ENCODE assay signal across 1 cellular context in the genomic region with DNA sequence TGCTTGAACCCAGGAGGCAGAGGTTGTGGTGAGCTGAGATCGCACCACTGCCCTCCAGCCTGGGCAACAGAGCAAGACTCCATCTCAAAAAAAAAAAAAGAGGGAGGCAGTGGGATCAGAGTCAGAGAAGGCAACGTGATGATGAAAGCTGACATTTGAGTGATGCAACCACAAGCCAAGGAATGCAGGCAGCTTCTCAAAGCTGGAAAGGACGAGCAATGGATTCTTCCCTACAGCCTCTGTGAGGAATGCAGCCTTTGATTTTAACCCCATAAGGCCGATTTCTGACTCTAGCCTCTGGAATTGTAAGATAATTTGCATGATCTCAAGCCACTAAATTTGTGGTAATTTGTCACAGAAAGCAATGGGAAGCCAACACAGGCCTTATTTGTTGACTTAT.
TF ChIP-seq lines count a peak whose summit lies in the region.

No MANE protein-coding gene starts in this region.

TF ChIP-seq in SK-N-SH treated with all-trans-retinoic acid at 6 μM for 48 hours, 23 proteins besides CTCF, POLR2A, EP300 and RAD21 (continued from another document):
- TF ChIP-seq, protein P1, sequence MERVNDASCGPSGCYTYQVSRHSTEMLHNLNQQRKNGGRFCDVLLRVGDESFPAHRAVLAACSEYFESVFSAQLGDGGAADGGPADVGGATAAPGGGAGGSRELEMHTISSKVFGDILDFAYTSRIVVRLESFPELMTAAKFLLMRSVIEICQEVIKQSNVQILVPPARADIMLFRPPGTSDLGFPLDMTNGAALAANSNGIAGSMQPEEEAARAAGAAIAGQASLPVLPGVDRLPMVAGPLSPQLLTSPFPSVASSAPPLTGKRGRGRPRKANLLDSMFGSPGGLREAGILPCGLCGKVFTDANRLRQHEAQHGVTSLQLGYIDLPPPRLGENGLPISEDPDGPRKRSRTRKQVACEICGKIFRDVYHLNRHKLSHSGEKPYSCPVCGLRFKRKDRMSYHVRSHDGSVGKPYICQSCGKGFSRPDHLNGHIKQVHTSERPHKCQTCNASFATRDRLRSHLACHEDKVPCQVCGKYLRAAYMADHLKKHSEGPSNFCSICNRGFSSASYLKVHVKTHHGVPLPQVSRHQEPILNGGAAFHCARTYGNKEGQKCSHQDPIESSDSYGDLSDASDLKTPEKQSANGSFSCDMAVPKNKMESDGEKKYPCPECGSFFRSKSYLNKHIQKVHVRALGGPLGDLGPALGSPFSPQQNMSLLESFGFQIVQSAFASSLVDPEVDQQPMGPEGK (CRISPR knock-in tag; IDR thresholded peaks at IDR 0.05; ENCODE audit: borderline replicate concordance), result no peak
- no peak for TF ChIP-seq TOX (CRISPR knock-in tag; IDR thresholded peaks at IDR 0.05; ENCODE audit: borderline replicate concordance)
